In genomic region chr6:154994881-154995240, GRCh38 we compare ENCODE assay signal across 8 cellular contexts. TPM values are rescaled to one million over a fixed set of nuclear protein-coding genes. Genes with fewer than 3 reads are reported as not detected.
DNase-seq lines count a peak whose midpoint lies in the region; ATAC-seq and TF ChIP-seq lines count a peak whose summit lies in the region.

No MANE protein-coding gene starts in this region.

- H3K4me3 Mint-ChIP-seq in brain (peak overlapping the region; percentile 66 to 84 (median 78)), natural killer cell (peak overlapping the region; percentile 13)

- H3K27ac Mint-ChIP-seq in brain, result peak overlapping the region in 1 of 5 experiments; percentile 56
- H3K27ac Mint-ChIP-seq in natural killer cell, result no peak overlapping the region

- H3K9me3 Mint-ChIP-seq in brain (peaks cover 0 to 4% (median 0%) of the 10 kb centered on the region in 5 experiments), natural killer cell (no peaks in the 10 kb centered on the region)

- DNase-seq in left ventricle myocardium inferior (no peak), Right ventricle myocardium inferior (ENCODE audit: missing footprints) (no peak), natural killer cell (no peak)
- no peak for DNase-seq in stimulated activated CD4-positive, alpha-beta T cell treated with anti-CD3 and anti-CD28 coated beads, Interleukin-15, amount 100 ng/mL, for 24 hours

- peaks cover 3% of the 10 kb centered on the region for H3K27me3 Mint-ChIP-seq in brain
- H3K27me3 Mint-ChIP-seq in natural killer cell (ENCODE audit: low read depth in 2 of 2), result peaks cover 26 to 29% of the 10 kb centered on the region in 2 donors

- intact Hi-C loops in left ventricle myocardium inferior (cut with micrococcal nuclease) (no loop called here), Right ventricle myocardium inferior (cut with DNase I) (no loop called here), natural killer cell (cut with micrococcal nuclease) (no loop called here)

- 17% methylated on average over 28 of the region's 28 CpGs for WGBS in urinary bladder

- H3K27ac ChIP-seq in left ventricle myocardium inferior (replicated peaks) (no peak overlapping the region), urinary bladder (ENCODE audit: low read depth) (no peak overlapping the region)

- peaks cover 12% of the 10 kb centered on the region for H3K4me1 ChIP-seq in left ventricle myocardium inferior
- no peaks in the 10 kb centered on the region for H3K4me1 ChIP-seq in urinary bladder (ENCODE audit: insufficient read depth)

- H3K36me3 ChIP-seq in left ventricle myocardium inferior, result no peaks in the 10 kb centered on the region
- no peaks in the 10 kb centered on the region for H3K36me3 ChIP-seq in urinary bladder (ENCODE audit: insufficient read depth)

- peak overlapping the region; percentile 73 for H3K4me3 ChIP-seq in left ventricle myocardium inferior
- H3K4me3 ChIP-seq in urinary bladder (ENCODE audit: low read depth, low read length), result peak overlapping the region; percentile 51

- TF ChIP-seq CTCF in left ventricle myocardium inferior (IDR thresholded peaks at IDR 0.05; ENCODE audit: borderline replicate concordance) (no peak), brain (conservative IDR thresholded peaks at IDR 0.05) (no peak), natural killer cell (IDR thresholded peaks at IDR 0.05) (no peak)

- no peak for ATAC-seq in Right ventricle myocardium inferior
- ATAC-seq in natural killer cell, result no peak
- ATAC-seq in GM21576 (IDR thresholded peaks at IDR 0.05; ENCODE audit: unreplicated experiment), result no peak
- no peak for ATAC-seq in HG03139 (IDR thresholded peaks at IDR 0.05; ENCODE audit: unreplicated experiment)

- H3K4me1 Mint-ChIP-seq in brain, result peaks cover 24% of the 10 kb centered on the region
- H3K4me1 Mint-ChIP-seq in natural killer cell, result no peaks in the 10 kb centered on the region

- H3K36me3 Mint-ChIP-seq in brain (peaks cover 7% of the 10 kb centered on the region), natural killer cell (no peaks in the 10 kb centered on the region)

- peaks cover 51% of the 10 kb centered on the region for H3K27me3 ChIP-seq in left ventricle myocardium inferior (ENCODE audit: low read depth)

- no peaks in the 10 kb centered on the region for H3K9me3 ChIP-seq in left ventricle myocardium inferior (replicated peaks)

RNA-seq across cellular contexts. Expression of gene TIAM2, which starts 0.3 kb away (rescaled TPM):
- total RNA-seq in left ventricle myocardium inferior, result 12.0 TPM
- total RNA-seq in Right ventricle myocardium inferior, result 11.1 TPM
- polyA plus RNA-seq in brain (ENCODE audit: insufficient read depth, low read depth, low replicate concordance), result 10.6 TPM
- 10 to 100 TPM in 1 of 3 donors, 1 to 10 TPM in 2; 6.5 to 11.1 (median 8.7) TPM for total RNA-seq in natural killer cell
- 26.8 TPM for total RNA-seq in urinary bladder
- polyA plus RNA-seq in urinary bladder, result 12.1 TPM
